2 cellular contexts compared by ENCODE assay signal in the genomic region with DNA sequence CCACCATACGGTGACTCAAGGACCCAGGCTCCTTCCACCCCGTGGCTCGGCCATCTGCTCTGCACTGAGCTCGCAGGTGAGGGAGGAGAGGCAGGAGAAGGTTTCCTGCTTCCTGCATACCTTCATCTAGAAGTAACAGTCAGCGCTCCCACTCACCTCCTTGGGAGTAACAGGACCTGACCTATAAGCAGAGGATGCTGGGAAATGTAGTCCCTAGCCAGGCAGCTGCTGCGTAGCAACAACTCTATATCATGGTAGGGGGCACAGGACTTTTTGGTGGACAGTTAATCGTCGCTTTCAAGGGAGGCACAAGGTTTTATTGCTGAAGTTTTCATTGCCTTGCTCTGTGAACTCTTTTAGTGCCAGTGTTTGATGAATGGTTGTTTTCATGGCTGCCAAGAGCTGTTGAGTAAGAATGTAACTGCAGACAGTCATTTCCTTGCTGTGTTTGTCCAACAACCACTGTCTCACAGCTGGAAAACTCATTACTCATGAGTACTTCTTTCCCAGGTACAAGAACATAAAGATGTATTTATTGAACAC.
TF ChIP-seq lines count a peak whose summit lies in the region.

No MANE protein-coding gene starts in this region.

TF ChIP-seq in IMR-90, 13 proteins besides CTCF, POLR2A, EP300 and RAD21:
- peak; percentile 34; the same call in 1 of the 2 replicates for TF ChIP-seq FOS (IDR thresholded peaks at IDR 0.05; ENCODE audit: low read depth, low read length)
- TF ChIP-seq MAZ (IDR thresholded peaks at IDR 0.05; ENCODE audit: borderline replicate concordance, low read depth, low read length): no peak
- peak; percentile 90 for TF ChIP-seq CEBPB (IDR thresholded peaks at IDR 0.05; ENCODE audit: low read depth, low read length)
- TF ChIP-seq SMC3 (IDR thresholded peaks at IDR 0.05; ENCODE audit: low read depth, low read length): no peak
- no peak for TF ChIP-seq RFX5 (IDR thresholded peaks at IDR 0.05; ENCODE audit: low read depth, low read length)
- TF ChIP-seq RCOR1 (IDR thresholded peaks at IDR 0.05; ENCODE audit: insufficient replicate concordance, low read length): no peak
- TF ChIP-seq, protein P1, sequence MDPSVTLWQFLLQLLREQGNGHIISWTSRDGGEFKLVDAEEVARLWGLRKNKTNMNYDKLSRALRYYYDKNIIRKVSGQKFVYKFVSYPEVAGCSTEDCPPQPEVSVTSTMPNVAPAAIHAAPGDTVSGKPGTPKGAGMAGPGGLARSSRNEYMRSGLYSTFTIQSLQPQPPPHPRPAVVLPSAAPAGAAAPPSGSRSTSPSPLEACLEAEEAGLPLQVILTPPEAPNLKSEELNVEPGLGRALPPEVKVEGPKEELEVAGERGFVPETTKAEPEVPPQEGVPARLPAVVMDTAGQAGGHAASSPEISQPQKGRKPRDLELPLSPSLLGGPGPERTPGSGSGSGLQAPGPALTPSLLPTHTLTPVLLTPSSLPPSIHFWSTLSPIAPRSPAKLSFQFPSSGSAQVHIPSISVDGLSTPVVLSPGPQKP (IDR thresholded peaks at IDR 0.05; ENCODE audit: borderline replicate concordance, low read depth, low read length): no peak
- no peak for TF ChIP-seq USF2 (IDR thresholded peaks at IDR 0.05; ENCODE audit: low read depth, low read length)

TF ChIP-seq in endothelial cell of umbilical vein, 7 proteins besides CTCF, POLR2A, EP300 and RAD21:
- no peak for TF ChIP-seq MAX (IDR thresholded peaks at IDR 0.05; ENCODE audit: insufficient read depth, insufficient read length)
- TF ChIP-seq EZH2 (IDR thresholded peaks at IDR 0.05; ENCODE audit: borderline replicate concordance, low read depth, low read length, severe bottlenecking): no peak
- no peak for TF ChIP-seq MYC (IDR thresholded peaks at IDR 0.05; ENCODE audit: low read depth, low read length)
- peak; percentile 68 for TF ChIP-seq FOS (IDR thresholded peaks at IDR 0.05; ENCODE audit: borderline replicate concordance, insufficient read depth, low read length)
- TF ChIP-seq POLR2AphosphoS5 (IDR thresholded peaks at IDR 0.05; ENCODE audit: insufficient read depth, low read depth, low read length): peak; percentile 58
- TF ChIP-seq GATA2 (IDR thresholded peaks at IDR 0.05; ENCODE audit: insufficient read depth, insufficient read length, low read depth, low read length): no peak
- peak; percentile 62 for TF ChIP-seq JUN (IDR thresholded peaks at IDR 0.05; ENCODE audit: borderline replicate concordance, insufficient read depth, insufficient read length, low read depth)
